In genomic region chr4:145298885-145299284, GRCh38 we compare ENCODE assay signal across 9 cellular contexts.
DNase-seq lines count a peak whose midpoint lies in the region; ATAC-seq and TF ChIP-seq lines count a peak whose summit lies in the region.
"Had no signal": no experiment of that assay in that cellular context is flagged by ENCODE, and none has a peak within 500 bp of the region (broad histone marks: within the 10 kb centered on the region; RNA-seq: fewer than 3 reads in every experiment).

No MANE protein-coding gene starts in this region.

- H3K9me3 ChIP-seq in BLaER1: peaks cover 25% of the 10 kb centered on the region
- no peaks in the 10 kb centered on the region for H3K9me3 ChIP-seq in body of pancreas
- H3K9me3 ChIP-seq: ascending aorta had no signal

- no peak overlapping the region for H3K4me3 Mint-ChIP-seq in osteocyte (ENCODE audit: unreplicated experiment)

- H3K9ac ChIP-seq in BLaER1: peak overlapping the region; percentile 59

- no peaks in the 10 kb centered on the region for H4K20me1 ChIP-seq in BLaER1

- intact Hi-C loops in body of pancreas (cut with DNase I) (no loop called here), left ventricle myocardium superior (cut with micrococcal nuclease) (no loop called here)

- H3K27me3 Mint-ChIP-seq in osteocyte (ENCODE audit: unreplicated experiment): peaks cover 8% of the 10 kb centered on the region

- in situ Hi-C loops in KBM-7 (cut with MboI; ENCODE audit: low pct_unique_long_range_greater_than_20kb, low sequenced_read_pairs): no loop called here

- TF ChIP-seq POLR2A in body of pancreas (IDR thresholded peaks at IDR 0.05): no peak

- DNase-seq in KBM-7 (peak; percentile 23), body of pancreas (peak; percentile 17 to 68 (median 44)), left ventricle myocardium superior (no peak), osteocyte (ENCODE audit: extremely low spot score, unreplicated experiment) (no peak), islet precursor cell (no peak)

- ATAC-seq in GM21360 (IDR thresholded peaks at IDR 0.05; ENCODE audit: unreplicated experiment) (peak; percentile 28), body of pancreas (peak; percentile 56), left ventricle myocardium superior (no peak)
- no peak for ATAC-seq in activated CD4-positive, CD25-positive, alpha-beta regulatory T cell treated with anti-CD3 and anti-CD28 coated beads, Interleukin-2, amount 50 U/mL, for 24 hours

- H3K9me3 Mint-ChIP-seq in osteocyte (ENCODE audit: unreplicated experiment): no peaks in the 10 kb centered on the region

- peaks cover 62% of the 10 kb centered on the region for H3K4me1 ChIP-seq in BLaER1
- no peaks in the 10 kb centered on the region for H3K4me1 ChIP-seq in body of pancreas
- H3K4me1 ChIP-seq: ascending aorta had no signal

- H3K27me3 ChIP-seq in BLaER1 (no peaks in the 10 kb centered on the region), body of pancreas (no peaks in the 10 kb centered on the region)
- H3K27me3 ChIP-seq: ascending aorta had no signal

- H3K4me1 Mint-ChIP-seq in osteocyte (ENCODE audit: unreplicated experiment): no peaks in the 10 kb centered on the region

- H3K36me3 ChIP-seq in BLaER1 (no peaks in the 10 kb centered on the region; the same call in 1 of the 2 replicates), body of pancreas (replicated peaks in 1 of 2; ENCODE audit: insufficient read depth in 1 of 2, low read depth in 2 of 2) (no peaks in the 10 kb centered on the region)
- H3K36me3 ChIP-seq: ascending aorta had no signal

- H3K27ac Mint-ChIP-seq in osteocyte (ENCODE audit: unreplicated experiment): no peak overlapping the region

- no peaks in the 10 kb centered on the region for H3K36me3 Mint-ChIP-seq in osteocyte (ENCODE audit: unreplicated experiment)

- TF ChIP-seq CTCF in body of pancreas (IDR thresholded peaks at IDR 0.05) (no peak), osteocyte (IDR thresholded peaks at IDR 0.05) (no peak)

- 25 to 38% methylated on average over 2 of the region's 2 CpGs for WGBS in body of pancreas, 2 donors

- H3K27ac ChIP-seq in BLaER1 (peak overlapping the region; percentile 78), body of pancreas (no peak overlapping the region)
- H3K27ac ChIP-seq: ascending aorta had no signal

- peak overlapping the region; percentile 32; the same call in 1 of the 2 replicates for H3K4me3 ChIP-seq in BLaER1
- H3K4me3 ChIP-seq in body of pancreas: no peak overlapping the region
- H3K4me3 ChIP-seq: ascending aorta had no signal

- peak overlapping the region; percentile 84 for H3K4me2 ChIP-seq in BLaER1

Comparison
In these comparisons a context has a peak if more than half of its experiments do, and no peak if none do; other contexts are left out.
1. ATAC-seq: peak in GM21360 (single experiment) and body of pancreas (single experiment); none in left ventricle myocardium superior (single experiment) and activated CD4-positive, CD25-positive, alpha-beta regulatory T cell treated with anti-CD3 and anti-CD28 coated beads, Interleukin-2, amount 50 U/mL, for 24 hours (0 of 2).
2. DNase-seq: peak in KBM-7 (single experiment) and body of pancreas (4 of 4); none in left ventricle myocardium superior (single experiment), osteocyte (single experiment) and islet precursor cell (single experiment).